ENCODE assay signal across 23 cellular contexts in genomic region chr11:10572533-10572932, GRCh38. TPM values are rescaled to one million over a fixed set of nuclear protein-coding genes. Genes with fewer than 3 reads are reported as not detected.
DNase-seq lines count a peak whose midpoint lies in the region; ATAC-seq and TF ChIP-seq lines count a peak whose summit lies in the region.
"Had no signal": no experiment of that assay in that cellular context is flagged by ENCODE, and none has a peak within 500 bp of the region (broad histone marks: within the 10 kb centered on the region; RNA-seq: fewer than 3 reads in every experiment).

No MANE protein-coding gene starts in this region.

- H3K4me3 Mint-ChIP-seq in endothelial cell (ENCODE audit: unreplicated experiment) = no peak overlapping the region
- H3K4me3 Mint-ChIP-seq: CD4-positive, CD25-positive, alpha-beta regulatory T cell had no signal

- DNase-seq in endothelial cell (ENCODE audit: low spot score) (no peak), inferior parietal cortex (ENCODE audit: extremely low spot score) (peak; percentile 45), Kasumi-1 (lab: John Stamatoyannopoulos, UW) (no peak)
- no peak for DNase-seq in stimulated activated CD4-positive, alpha-beta T cell treated with anti-CD3 and anti-CD28 coated beads, Interleukin-4, amount 100 ng/mL, for 1 hour
- DNase-seq: BE2C; CD4-positive, CD25-positive, alpha-beta regulatory T cell; COR-L47; DMS 273 treated with DMSO at 0.1 percent for 48 hours; GOT3; NCI-H1105; NCI-H146; NCI-H2029; NCI-H2227 treated with DMSO at 0.1 percent for 48 hours; NCI-H510A; NCI-H748 treated with DMSO at 0.1 percent for 48 hours; SJCRH30 had no signal

- H3K27me3 Mint-ChIP-seq in endothelial cell (ENCODE audit: unreplicated experiment) = no peaks in the 10 kb centered on the region

- H3K27ac ChIP-seq in angular gyrus (ENCODE audit: low read depth, low read length) (peak overlapping the region; percentile 37), temporal lobe (ENCODE audit: low read depth, low read length) (peak overlapping the region; percentile 46)
- H3K27ac ChIP-seq: A549, KMS-11, SJCRH30 had no signal

- H3K27ac Mint-ChIP-seq in endothelial cell (ENCODE audit: unreplicated experiment) = peak overlapping the region; percentile 69
- H3K27ac Mint-ChIP-seq: CD4-positive, CD25-positive, alpha-beta regulatory T cell had no signal

- H3K9me3 Mint-ChIP-seq in endothelial cell (ENCODE audit: unreplicated experiment) = no peaks in the 10 kb centered on the region
- H3K9me3 Mint-ChIP-seq: CD4-positive, CD25-positive, alpha-beta regulatory T cell had no signal

- H3K4me1 Mint-ChIP-seq in endothelial cell (ENCODE audit: unreplicated experiment) = peaks cover 42% of the 10 kb centered on the region
- H3K4me1 Mint-ChIP-seq: CD4-positive, CD25-positive, alpha-beta regulatory T cell had no signal

- no peak for ATAC-seq in HG02610 (IDR thresholded peaks at IDR 0.05; ENCODE audit: unreplicated experiment)
- ATAC-seq: A549, HCT116 had no signal

- no peaks in the 10 kb centered on the region for H3K36me3 Mint-ChIP-seq in endothelial cell (ENCODE audit: low read depth, unreplicated experiment)
- H3K36me3 Mint-ChIP-seq: CD4-positive, CD25-positive, alpha-beta regulatory T cell had no signal

- TF ChIP-seq CTCF in endothelial cell (IDR thresholded peaks at IDR 0.05; ENCODE audit: unreplicated experiment) = no peak

RNA-seq across cellular contexts. Expression of gene LYVE1, which starts 4.1 kb away (rescaled TPM):
- total RNA-seq in endothelial cell (ENCODE audit: unreplicated experiment) = not detected
- total RNA-seq in temporal lobe = 4.9 TPM
- total RNA-seq: CD4-positive, CD25-positive, alpha-beta regulatory T cell; G401; SJCRH30 had no signal

RNA-seq across cellular contexts. Expression of gene RNF141, which starts 31.5 kb away (rescaled TPM):
- total RNA-seq in endothelial cell (ENCODE audit: unreplicated experiment) = 32.8 TPM
- total RNA-seq in temporal lobe = 64.7 TPM
